Comparison of ENCODE assay signal across 26 cellular contexts in genomic region chr6:38696345-38696744, GRCh38. TPM values are rescaled to one million over a fixed set of nuclear protein-coding genes. Genes with fewer than 3 reads are reported as not detected.
DNase-seq lines count a peak whose midpoint lies in the region; ATAC-seq and TF ChIP-seq lines count a peak whose summit lies in the region.
"Had no signal": no experiment of that assay in that cellular context is flagged by ENCODE, and none has a peak within 500 bp of the region (broad histone marks: within the 10 kb centered on the region; RNA-seq: fewer than 3 reads in every experiment).

No MANE protein-coding gene starts in this region.

- H3K27me3 Mint-ChIP-seq in MCF 10A (ENCODE audit: insufficient read depth, unreplicated experiment) (no peaks in the 10 kb centered on the region), memory B cell (no peaks in the 10 kb centered on the region)
- H3K27me3 Mint-ChIP-seq in stimulated activated naive B cell treated with anti-CD40 and anti-IgM and Interleukin-4, amounts not matched to agents 10 μg/mL and 1 μg/mL and 100 μg/mL, for 72 hours = no peaks in the 10 kb centered on the region
- H3K27me3 Mint-ChIP-seq: CD8-positive, alpha-beta memory T cell had no signal

- no peak overlapping the region for H3K27ac ChIP-seq in breast epithelium

- peaks cover 15% of the 10 kb centered on the region for H3K36me3 Mint-ChIP-seq in MCF 10A (ENCODE audit: insufficient read depth, unreplicated experiment)
- H3K36me3 Mint-ChIP-seq in memory B cell = peaks cover 27% of the 10 kb centered on the region
- H3K36me3 Mint-ChIP-seq in stimulated activated naive B cell treated with anti-CD40 and anti-IgM and Interleukin-4, amounts not matched to agents 10 μg/mL and 1 μg/mL and 100 μg/mL, for 72 hours = peaks cover 31 to 46% of the 10 kb centered on the region in 2 donors

- BruUV-seq in MCF 10A (replicated peaks; lab: Mats Ljungman, UMichigan) = no TSS peak

- peak overlapping the region; percentile 55 for H3K4me2 ChIP-seq in Loucy (ENCODE audit: low read depth, low read length, poor library complexity, severe bottlenecking)
- H3K4me2 ChIP-seq: SK-N-SH had no signal

- DNase-seq in MCF 10A (ENCODE audit: unreplicated experiment) (no peak), breast epithelium (ENCODE audit: low spot score in 2 of 2) (no peak), memory B cell (ENCODE audit: low spot score in 2 of 2) (no peak)
- DNase-seq in stimulated activated naive B cell treated with anti-CD40 and anti-IgM and Interleukin-4, amounts not matched to agents 10 μg/mL and 1 μg/mL and 100 μg/mL, for 72 hours = no peak
- DNase-seq: BE2C; CD8-positive, alpha-beta memory T cell; DMS79 treated with DMSO at 0.1 percent for 48 hours; GF-D8; H7; Kasumi-1; MG63; NCI-H1105 treated with DMSO at 0.1 percent for 48 hours; NCI-H146; NCI-H1930; NCI-H2107; NCI-H524; NCI-H748 treated with DMSO at 0.1 percent for 48 hours; NK-92 treated with Interleukin-12 subunit alpha and Interleukin-12 subunit beta, amount 100 ng/mL, for 24 hours; PC-3; SK-N-SH had no signal

- no peak overlapping the region for H3K9ac ChIP-seq in Loucy (ENCODE audit: low read depth, low read length, poor library complexity, severe bottlenecking)
- H3K9ac ChIP-seq: SK-N-SH had no signal

- peaks cover 5 to 12% of the 10 kb centered on the region in 2 donors for H3K9me3 ChIP-seq in breast epithelium
- no peaks in the 10 kb centered on the region for H3K9me3 ChIP-seq in Loucy (ENCODE audit: insufficient read depth, low read depth, low read length)
- H3K9me3 ChIP-seq: BE2C had no signal

- H3K79me2 ChIP-seq in Loucy (ENCODE audit: insufficient read depth, low read length) = peaks cover 75% of the 10 kb centered on the region

- no peak for TF ChIP-seq POLR2A in breast epithelium (IDR thresholded peaks at IDR 0.05)

- ATAC-seq in memory B cell (ENCODE audit: low read depth) = no peak
- no peak for ATAC-seq in stimulated activated naive B cell treated with anti-CD40 and anti-IgM and Interleukin-4, amounts not matched to agents 10 μg/mL and 1 μg/mL and 100 μg/mL, for 72 hours (replicated peaks)
- ATAC-seq in HG02981 (IDR thresholded peaks at IDR 0.05; ENCODE audit: unreplicated experiment) = no peak
- ATAC-seq in GM21786 (IDR thresholded peaks at IDR 0.05; ENCODE audit: unreplicated experiment) = no peak
- ATAC-seq: K562, PC-3 had no signal

- intact Hi-C loops in MCF 10A (cut with micrococcal nuclease) (no loop called here), breast epithelium (cut with DNase I; ENCODE audit: low total_unique reads) (no loop called here)

- H3K4me3 Mint-ChIP-seq in MCF 10A (ENCODE audit: unreplicated experiment) = no peak overlapping the region
- no peak overlapping the region for H3K4me3 Mint-ChIP-seq in memory B cell
- H3K4me3 Mint-ChIP-seq in stimulated activated naive B cell treated with anti-CD40 and anti-IgM and Interleukin-4, amounts not matched to agents 10 μg/mL and 1 μg/mL and 100 μg/mL, for 72 hours = no peak overlapping the region
- H3K4me3 Mint-ChIP-seq: CD14-positive monocyte; CD8-positive, alpha-beta memory T cell had no signal

- H3K4me3 ChIP-seq in breast epithelium = no peak overlapping the region
- no peak overlapping the region for H3K4me3 ChIP-seq in Loucy (ENCODE audit: low read length, poor library complexity, severe bottlenecking)
- H3K4me3 ChIP-seq: K562, MG63 had no signal

- H3K27ac Mint-ChIP-seq in MCF 10A (ENCODE audit: low read depth, unreplicated experiment) (peak overlapping the region; percentile 47), memory B cell (peak overlapping the region; percentile 56)
- H3K27ac Mint-ChIP-seq in stimulated activated naive B cell treated with anti-CD40 and anti-IgM and Interleukin-4, amounts not matched to agents 10 μg/mL and 1 μg/mL and 100 μg/mL, for 72 hours = peak overlapping the region; percentile 14
- H3K27ac Mint-ChIP-seq: CD14-positive monocyte had no signal

- peaks cover 25% of the 10 kb centered on the region for H4K20me1 ChIP-seq in Loucy (ENCODE audit: insufficient read depth, low read length, poor library complexity, severe bottlenecking)

- H3K4me1 Mint-ChIP-seq in MCF 10A (ENCODE audit: insufficient read depth, unreplicated experiment) (peaks cover 5% of the 10 kb centered on the region), memory B cell (peaks cover 17% of the 10 kb centered on the region)
- H3K4me1 Mint-ChIP-seq in stimulated activated naive B cell treated with anti-CD40 and anti-IgM and Interleukin-4, amounts not matched to agents 10 μg/mL and 1 μg/mL and 100 μg/mL, for 72 hours = peaks cover 30 to 50% of the 10 kb centered on the region in 2 donors

- H3F3A ChIP-seq in Loucy (ENCODE audit: low read depth) = no peaks in the 10 kb centered on the region

- H2AFZ ChIP-seq in Loucy (ENCODE audit: low read length) = no peak overlapping the region

- H3K9me2 ChIP-seq in Loucy (replicated peaks; ENCODE audit: low read depth, low read length) = no peaks in the 10 kb centered on the region
- H3K9me2 ChIP-seq: SK-N-SH had no signal

- no peaks in the 10 kb centered on the region for H3K27me3 ChIP-seq in breast epithelium
- H3K27me3 ChIP-seq in Loucy (ENCODE audit: insufficient read depth, low read length, poor library complexity, severe bottlenecking) = no peaks in the 10 kb centered on the region
- H3K27me3 ChIP-seq: BE2C, MG63 had no signal

- H3K4me1 ChIP-seq in breast epithelium (no peaks in the 10 kb centered on the region), Loucy (ENCODE audit: insufficient read depth, low read length, poor library complexity, severe bottlenecking) (peaks cover 34% of the 10 kb centered on the region)

- H3K9me3 Mint-ChIP-seq in MCF 10A (ENCODE audit: unreplicated experiment) (peaks cover 10% of the 10 kb centered on the region), memory B cell (peaks cover 10% of the 10 kb centered on the region)
- peaks cover 8 to 13% of the 10 kb centered on the region in 2 donors for H3K9me3 Mint-ChIP-seq in stimulated activated naive B cell treated with anti-CD40 and anti-IgM and Interleukin-4, amounts not matched to agents 10 μg/mL and 1 μg/mL and 100 μg/mL, for 72 hours

- no peak for TF ChIP-seq CTCF in MCF 10A (IDR thresholded peaks at IDR 0.05; ENCODE audit: unreplicated experiment)
- no peak for TF ChIP-seq CTCF in breast epithelium (IDR thresholded peaks at IDR 0.05)
- TF ChIP-seq CTCF in Loucy (conservative IDR thresholded peaks at IDR 0.05; ENCODE audit: low read length) = no peak

- CTCF ChIA-PET in MCF 10A (lab: Yijun Ruan, JAX) = interaction anchor here (0.6 kb wide), 1 partner anchor 94 kb away, joined by 4 read pairs; no protein-coding TSS in a partner anchor

- POLR2A ChIA-PET in MCF 10A (lab: Yijun Ruan, JAX) = no interaction called here

- H3K36me3 ChIP-seq in breast epithelium = no peaks in the 10 kb centered on the region
- H3K36me3 ChIP-seq in Loucy (ENCODE audit: insufficient read depth, low read length) = no peaks in the 10 kb centered on the region

RNA-seq across cellular contexts. Expression of gene GLO1, which starts 6.6 kb away (rescaled TPM):
- total RNA-seq in MCF 10A (2022) = 66.7 and 72.2 TPM in 2 replicates
- total RNA-seq in breast epithelium = 100 to 1,000 TPM in 1 of 3 donors, 10 to 100 TPM in 2; 59.0 to 113 (median 79.3) TPM

RNA-seq across cellular contexts. Expression of gene DNAH8, which starts 18.8 kb away (rescaled TPM):
- total RNA-seq in MCF 10A (2022) = not detected in 2 replicates
- total RNA-seq in breast epithelium = under 1 TPM in 2 of 3 donors, not detected in 1; under 0.01 TPM
- total RNA-seq: A673 had no signal

RNA-seq across cellular contexts. Expression of gene BTBD9, which starts 56.6 kb away (rescaled TPM):
- 12.5 and 15.6 TPM in 2 replicates for total RNA-seq in MCF 10A (2022)
- total RNA-seq in breast epithelium = 10 to 100 TPM; 12.8 to 25.5 (median 19.0) TPM
